ENCODE assay signal across 21 cellular contexts in the genomic region with DNA sequence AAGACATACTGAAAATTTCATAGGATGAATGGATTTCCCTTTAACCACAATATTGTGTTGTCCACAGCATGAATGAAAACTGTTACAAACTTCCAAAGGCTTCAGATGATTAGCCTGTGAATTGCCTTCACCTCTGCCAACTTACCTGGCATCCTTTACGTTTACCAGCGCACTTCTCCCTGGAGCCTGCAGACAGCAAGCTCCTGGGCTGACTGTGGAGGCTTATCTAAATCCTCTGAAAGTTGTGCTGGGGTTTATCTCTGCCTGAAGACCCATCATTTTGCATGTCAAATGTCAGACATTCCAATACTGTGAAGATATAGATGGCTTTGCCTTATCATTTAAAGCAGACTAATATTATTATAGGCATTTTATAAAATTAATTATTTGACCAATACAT.
"Had no signal": no experiment of that assay in that cellular context is flagged by ENCODE, and none has a peak within 500 bp of the region (broad histone marks: within the 10 kb centered on the region; RNA-seq: fewer than 3 reads in every experiment).

No MANE protein-coding gene starts in this region.

- H3K9ac ChIP-seq: SK-N-SH had no signal

- H3K9me3 ChIP-seq: SK-N-SH had no signal

- H3K27ac ChIP-seq: RWPE1 had no signal

- DNase-seq: Karpas-422; KBM-7; MM.1S; NCI-H1092 treated with DMSO at 0.1 percent for 48 hours; NCI-H1436; NCI-H187; NCI-H2029; NCI-H2081 treated with DMSO at 0.1 percent for 48 hours; NCI-H2171; NCI-H226; NCI-H446; NCI-H510A; NCI-H524 treated with DMSO at 0.1 percent for 48 hours; NCI-H69; NCI-H774; NK-92 treated with Interleukin-12 subunit alpha and Interleukin-12 subunit beta, amount 100 ng/mL, for 24 hours; PC-3; SHP77; SK-N-SH; SW 1271 had no signal

- H3K4me2 ChIP-seq: SK-N-SH had no signal
